Comparison of ENCODE assay signal across 1 cellular context in genomic region chr1:47231314-47232186, GRCh38.
TF ChIP-seq lines count a peak whose summit lies in the region.

No MANE protein-coding gene starts in this region.

TF ChIP-seq in K562, 482 proteins besides CTCF, POLR2A, EP300 and RAD21 (continued from another document and continues in another):
- TF ChIP-seq, protein P1, sequence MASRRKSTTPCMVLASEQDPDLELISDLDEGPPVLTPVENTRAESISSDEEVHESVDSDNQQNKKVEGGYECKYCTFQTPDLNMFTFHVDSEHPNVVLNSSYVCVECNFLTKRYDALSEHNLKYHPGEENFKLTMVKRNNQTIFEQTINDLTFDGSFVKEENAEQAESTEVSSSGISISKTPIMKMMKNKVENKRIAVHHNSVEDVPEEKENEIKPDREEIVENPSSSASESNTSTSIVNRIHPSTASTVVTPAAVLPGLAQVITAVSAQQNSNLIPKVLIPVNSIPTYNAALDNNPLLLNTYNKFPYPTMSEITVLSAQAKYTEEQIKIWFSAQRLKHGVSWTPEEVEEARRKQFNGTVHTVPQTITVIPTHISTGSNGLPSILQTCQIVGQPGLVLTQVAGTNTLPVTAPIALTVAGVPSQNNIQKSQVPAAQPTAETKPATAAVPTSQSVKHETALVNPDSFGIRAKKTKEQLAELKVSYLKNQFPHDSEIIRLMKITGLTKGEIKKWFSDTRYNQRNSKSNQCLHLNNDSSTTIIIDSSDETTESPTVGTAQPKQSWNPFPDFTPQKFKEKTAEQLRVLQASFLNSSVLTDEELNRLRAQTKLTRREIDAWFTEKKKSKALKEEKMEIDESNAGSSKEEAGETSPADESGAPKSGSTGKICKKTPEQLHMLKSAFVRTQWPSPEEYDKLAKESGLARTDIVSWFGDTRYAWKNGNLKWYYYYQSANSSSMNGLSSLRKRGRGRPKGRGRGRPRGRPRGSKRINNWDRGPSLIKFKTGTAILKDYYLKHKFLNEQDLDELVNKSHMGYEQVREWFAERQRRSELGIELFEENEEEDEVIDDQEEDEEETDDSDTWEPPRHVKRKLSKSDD (conservative IDR thresholded peaks at IDR 0.05; ENCODE audit: low read length) = 0 out of 2 replicates have a peak, but pooled peaks have one; percentile 40
- no peak for TF ChIP-seq FOXA3 (CRISPR knock-in tag; conservative IDR thresholded peaks at IDR 0.05 in 1 of 2, IDR thresholded peaks at IDR 0.05 in 1 of 2)
- peak; percentile 97 for TF ChIP-seq CEBPB (tag; IDR thresholded peaks at IDR 0.05)
- no peak for TF ChIP-seq ILK (tag; IDR thresholded peaks at IDR 0.05; ENCODE audit: borderline replicate concordance, low read depth)
- no peak for TF ChIP-seq ZNF445 (CRISPR knock-in tag; IDR thresholded peaks at IDR 0.05; ENCODE audit: low read depth)
- TF ChIP-seq ZNF212 (CRISPR knock-in tag; IDR thresholded peaks at IDR 0.05) = no peak
- peak; percentile 70 for TF ChIP-seq TAF9B (IDR thresholded peaks at IDR 0.05; ENCODE audit: partially characterized antibody)
- TF ChIP-seq, protein P2, sequence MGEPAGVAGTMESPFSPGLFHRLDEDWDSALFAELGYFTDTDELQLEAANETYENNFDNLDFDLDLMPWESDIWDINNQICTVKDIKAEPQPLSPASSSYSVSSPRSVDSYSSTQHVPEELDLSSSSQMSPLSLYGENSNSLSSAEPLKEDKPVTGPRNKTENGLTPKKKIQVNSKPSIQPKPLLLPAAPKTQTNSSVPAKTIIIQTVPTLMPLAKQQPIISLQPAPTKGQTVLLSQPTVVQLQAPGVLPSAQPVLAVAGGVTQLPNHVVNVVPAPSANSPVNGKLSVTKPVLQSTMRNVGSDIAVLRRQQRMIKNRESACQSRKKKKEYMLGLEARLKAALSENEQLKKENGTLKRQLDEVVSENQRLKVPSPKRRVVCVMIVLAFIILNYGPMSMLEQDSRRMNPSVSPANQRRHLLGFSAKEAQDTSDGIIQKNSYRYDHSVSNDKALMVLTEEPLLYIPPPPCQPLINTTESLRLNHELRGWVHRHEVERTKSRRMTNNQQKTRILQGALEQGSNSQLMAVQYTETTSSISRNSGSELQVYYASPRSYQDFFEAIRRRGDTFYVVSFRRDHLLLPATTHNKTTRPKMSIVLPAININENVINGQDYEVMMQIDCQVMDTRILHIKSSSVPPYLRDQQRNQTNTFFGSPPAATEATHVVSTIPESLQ (CRISPR knock-in tag; IDR thresholded peaks at IDR 0.05) = no peak; the same call in 1 of the 2 replicates
- TF ChIP-seq PRDM10 (IDR thresholded peaks at IDR 0.05; ENCODE audit: partially characterized antibody) = peak; percentile 91
- TF ChIP-seq, protein P3, sequence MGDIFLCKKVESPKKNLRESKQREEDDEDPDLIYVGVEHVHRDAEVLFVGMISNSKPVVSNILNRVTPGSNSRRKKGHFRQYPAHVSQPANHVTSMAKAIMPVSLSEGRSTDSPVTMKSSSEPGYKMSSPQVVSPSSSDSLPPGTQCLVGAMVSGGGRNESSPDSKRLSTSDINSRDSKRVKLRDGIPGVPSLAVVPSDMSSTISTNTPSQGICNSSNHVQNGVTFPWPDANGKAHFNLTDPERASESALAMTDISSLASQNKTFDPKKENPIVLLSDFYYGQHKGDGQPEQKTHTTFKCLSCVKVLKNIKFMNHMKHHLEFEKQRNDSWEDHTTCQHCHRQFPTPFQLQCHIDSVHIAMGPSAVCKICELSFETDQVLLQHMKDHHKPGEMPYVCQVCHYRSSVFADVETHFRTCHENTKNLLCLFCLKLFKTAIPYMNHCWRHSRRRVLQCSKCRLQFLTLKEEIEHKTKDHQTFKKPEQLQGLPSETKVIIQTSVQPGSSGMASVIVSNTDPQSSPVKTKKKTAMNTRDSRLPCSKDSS (IDR thresholded peaks at IDR 0.05; ENCODE audit: low read depth, partially characterized antibody) = no peak
- TF ChIP-seq ZNF134 (CRISPR knock-in tag; conservative IDR thresholded peaks at IDR 0.05) = 0 out of 2 replicates have a peak, but pooled peaks have one; percentile 7
- peak; percentile 1; the same call in 1 of the 2 replicates for TF ChIP-seq CBFA2T2 (conservative IDR thresholded peaks at IDR 0.05)
- TF ChIP-seq PHF21A (IDR thresholded peaks at IDR 0.05; ENCODE audit: borderline replicate concordance, low read depth) = peak; percentile 74; the same call in 1 of the 2 replicates
- no peak for TF ChIP-seq TSC22D4 (tag; IDR thresholded peaks at IDR 0.05)
- TF ChIP-seq GTF2A2 (tag; IDR thresholded peaks at IDR 0.05) = no peak
- no peak for TF ChIP-seq ZNF764 (CRISPR knock-in tag; IDR thresholded peaks at IDR 0.05; ENCODE audit: low read depth)
- TF ChIP-seq BDP1 (IDR thresholded peaks at IDR 0.05; ENCODE audit: insufficient read depth, insufficient read length) = no peak
- peak; percentile 99 for TF ChIP-seq CEBPG (CRISPR knock-in tag; IDR thresholded peaks at IDR 0.05)
- peak; percentile 96 to 98 for TF ChIP-seq CEBPG (tag; conservative IDR thresholded peaks at IDR 0.05 in 1 of 2, IDR thresholded peaks at IDR 0.05 in 1 of 2)
- no peak for TF ChIP-seq NCOA6 (IDR thresholded peaks at IDR 0.05)
- TF ChIP-seq, protein P4, sequence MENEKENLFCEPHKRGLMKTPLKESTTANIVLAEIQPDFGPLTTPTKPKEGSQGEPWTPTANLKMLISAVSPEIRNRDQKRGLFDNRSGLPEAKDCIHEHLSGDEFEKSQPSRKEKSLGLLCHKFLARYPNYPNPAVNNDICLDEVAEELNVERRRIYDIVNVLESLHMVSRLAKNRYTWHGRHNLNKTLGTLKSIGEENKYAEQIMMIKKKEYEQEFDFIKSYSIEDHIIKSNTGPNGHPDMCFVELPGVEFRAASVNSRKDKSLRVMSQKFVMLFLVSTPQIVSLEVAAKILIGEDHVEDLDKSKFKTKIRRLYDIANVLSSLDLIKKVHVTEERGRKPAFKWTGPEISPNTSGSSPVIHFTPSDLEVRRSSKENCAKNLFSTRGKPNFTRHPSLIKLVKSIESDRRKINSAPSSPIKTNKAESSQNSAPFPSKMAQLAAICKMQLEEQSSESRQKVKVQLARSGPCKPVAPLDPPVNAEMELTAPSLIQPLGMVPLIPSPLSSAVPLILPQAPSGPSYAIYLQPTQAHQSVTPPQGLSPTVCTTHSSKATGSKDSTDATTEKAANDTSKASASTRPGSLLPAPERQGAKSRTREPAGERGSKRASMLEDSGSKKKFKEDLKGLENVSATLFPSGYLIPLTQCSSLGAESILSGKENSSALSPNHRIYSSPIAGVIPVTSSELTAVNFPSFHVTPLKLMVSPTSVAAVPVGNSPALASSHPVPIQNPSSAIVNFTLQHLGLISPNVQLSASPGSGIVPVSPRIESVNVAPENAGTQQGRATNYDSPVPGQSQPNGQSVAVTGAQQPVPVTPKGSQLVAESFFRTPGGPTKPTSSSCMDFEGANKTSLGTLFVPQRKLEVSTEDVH (IDR thresholded peaks at IDR 0.05; ENCODE audit: low read depth, partially characterized antibody) = peak; percentile 66
- TF ChIP-seq DIDO1 (tag; IDR thresholded peaks at IDR 0.05; ENCODE audit: low read depth) = no peak
- TF ChIP-seq, protein P5, sequence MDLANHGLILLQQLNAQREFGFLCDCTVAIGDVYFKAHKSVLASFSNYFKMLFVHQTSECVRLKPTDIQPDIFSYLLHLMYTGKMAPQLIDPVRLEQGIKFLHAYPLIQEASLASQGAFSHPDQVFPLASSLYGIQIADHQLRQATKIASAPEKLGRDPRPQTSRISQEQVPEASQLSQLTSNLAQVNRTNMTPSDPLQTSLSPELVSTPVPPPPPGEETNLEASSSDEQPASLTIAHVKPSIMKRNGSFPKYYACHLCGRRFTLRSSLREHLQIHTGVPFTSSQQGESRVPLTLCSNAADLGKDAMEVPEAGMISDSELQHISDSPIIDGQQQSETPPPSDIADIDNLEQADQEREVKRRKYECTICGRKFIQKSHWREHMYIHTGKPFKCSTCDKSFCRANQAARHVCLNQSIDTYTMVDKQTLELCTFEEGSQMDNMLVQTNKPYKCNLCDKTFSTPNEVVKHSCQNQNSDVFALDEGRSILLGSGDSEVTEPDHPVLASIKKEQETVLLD (IDR thresholded peaks at IDR 0.05) = peak; percentile 77
- no peak for TF ChIP-seq ZKSCAN3 (CRISPR knock-in tag; IDR thresholded peaks at IDR 0.05)
- TF ChIP-seq RBM39 (optimal IDR thresholded peaks at IDR 0.05; ENCODE audit: low read depth, low read length) = no peak
- no peak for TF ChIP-seq ZNF41 (CRISPR knock-in tag; conservative IDR thresholded peaks at IDR 0.05)
- TF ChIP-seq ZBTB8A (IDR thresholded peaks at IDR 0.05; ENCODE audit: partially characterized antibody) = no peak
- TF ChIP-seq, protein P6, sequence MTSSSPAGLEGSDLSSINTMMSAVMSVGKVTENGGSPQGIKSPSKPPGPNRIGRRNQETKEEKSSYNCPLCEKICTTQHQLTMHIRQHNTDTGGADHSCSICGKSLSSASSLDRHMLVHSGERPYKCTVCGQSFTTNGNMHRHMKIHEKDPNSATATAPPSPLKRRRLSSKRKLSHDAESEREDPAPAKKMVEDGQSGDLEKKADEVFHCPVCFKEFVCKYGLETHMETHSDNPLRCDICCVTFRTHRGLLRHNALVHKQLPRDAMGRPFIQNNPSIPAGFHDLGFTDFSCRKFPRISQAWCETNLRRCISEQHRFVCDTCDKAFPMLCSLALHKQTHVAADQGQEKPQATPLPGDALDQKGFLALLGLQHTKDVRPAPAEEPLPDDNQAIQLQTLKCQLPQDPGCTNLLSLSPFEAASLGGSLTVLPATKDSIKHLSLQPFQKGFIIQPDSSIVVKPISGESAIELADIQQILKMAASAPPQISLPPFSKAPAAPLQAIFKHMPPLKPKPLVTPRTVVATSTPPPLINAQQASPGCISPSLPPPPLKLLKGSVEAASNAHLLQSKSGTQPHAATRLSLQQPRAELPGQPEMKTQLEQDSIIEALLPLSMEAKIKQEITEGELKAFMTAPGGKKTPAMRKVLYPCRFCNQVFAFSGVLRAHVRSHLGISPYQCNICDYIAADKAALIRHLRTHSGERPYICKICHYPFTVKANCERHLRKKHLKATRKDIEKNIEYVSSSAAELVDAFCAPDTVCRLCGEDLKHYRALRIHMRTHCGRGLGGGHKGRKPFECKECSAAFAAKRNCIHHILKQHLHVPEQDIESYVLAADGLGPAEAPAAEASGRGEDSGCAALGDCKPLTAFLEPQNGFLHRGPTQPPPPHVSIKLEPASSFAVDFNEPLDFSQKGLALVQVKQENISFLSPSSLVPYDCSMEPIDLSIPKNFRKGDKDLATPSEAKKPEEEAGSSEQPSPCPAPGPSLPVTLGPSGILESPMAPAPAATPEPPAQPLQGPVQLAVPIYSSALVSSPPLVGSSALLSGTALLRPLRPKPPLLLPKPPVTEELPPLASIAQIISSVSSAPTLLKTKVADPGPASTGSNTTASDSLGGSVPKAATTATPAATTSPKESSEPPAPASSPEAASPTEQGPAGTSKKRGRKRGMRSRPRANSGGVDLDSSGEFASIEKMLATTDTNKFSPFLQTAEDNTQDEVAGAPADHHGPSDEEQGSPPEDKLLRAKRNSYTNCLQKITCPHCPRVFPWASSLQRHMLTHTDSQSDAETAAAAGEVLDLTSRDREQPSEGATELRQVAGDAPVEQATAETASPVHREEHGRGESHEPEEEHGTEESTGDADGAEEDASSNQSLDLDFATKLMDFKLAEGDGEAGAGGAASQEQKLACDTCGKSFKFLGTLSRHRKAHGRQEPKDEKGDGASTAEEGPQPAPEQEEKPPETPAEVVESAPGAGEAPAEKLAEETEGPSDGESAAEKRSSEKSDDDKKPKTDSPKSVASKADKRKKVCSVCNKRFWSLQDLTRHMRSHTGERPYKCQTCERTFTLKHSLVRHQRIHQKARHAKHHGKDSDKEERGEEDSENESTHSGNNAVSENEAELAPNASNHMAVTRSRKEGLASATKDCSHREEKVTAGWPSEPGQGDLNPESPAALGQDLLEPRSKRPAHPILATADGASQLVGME (CRISPR knock-in tag; IDR thresholded peaks at IDR 0.05) = no peak
- TF ChIP-seq, protein P7, sequence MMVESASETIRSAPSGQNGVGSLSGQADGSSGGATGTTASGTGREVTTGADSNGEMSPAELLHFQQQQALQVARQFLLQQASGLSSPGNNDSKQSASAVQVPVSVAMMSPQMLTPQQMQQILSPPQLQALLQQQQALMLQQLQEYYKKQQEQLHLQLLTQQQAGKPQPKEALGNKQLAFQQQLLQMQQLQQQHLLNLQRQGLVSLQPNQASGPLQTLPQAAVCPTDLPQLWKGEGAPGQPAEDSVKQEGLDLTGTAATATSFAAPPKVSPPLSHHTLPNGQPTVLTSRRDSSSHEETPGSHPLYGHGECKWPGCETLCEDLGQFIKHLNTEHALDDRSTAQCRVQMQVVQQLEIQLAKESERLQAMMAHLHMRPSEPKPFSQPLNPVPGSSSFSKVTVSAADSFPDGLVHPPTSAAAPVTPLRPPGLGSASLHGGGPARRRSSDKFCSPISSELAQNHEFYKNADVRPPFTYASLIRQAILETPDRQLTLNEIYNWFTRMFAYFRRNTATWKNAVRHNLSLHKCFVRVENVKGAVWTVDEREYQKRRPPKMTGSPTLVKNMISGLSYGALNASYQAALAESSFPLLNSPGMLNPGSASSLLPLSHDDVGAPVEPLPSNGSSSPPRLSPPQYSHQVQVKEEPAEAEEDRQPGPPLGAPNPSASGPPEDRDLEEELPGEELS (CRISPR knock-in tag; IDR thresholded peaks at IDR 0.05; ENCODE audit: borderline replicate concordance) = no peak
- TF ChIP-seq PHB (CRISPR knock-in tag; IDR thresholded peaks at IDR 0.05) = no peak
